Comparison of ENCODE assay signal across 1 cellular context in genomic region chr22:50244420-50245213, GRCh38.
TF ChIP-seq lines count a peak whose summit lies in the region.

TSS of gene TUBGCP6 (minus strand) at chr22:50245023. CDS start at chr22:50244459, 564 bp downstream.

TF ChIP-seq in HepG2, 621 proteins besides CTCF, POLR2A, EP300 and RAD21 (continued from another document and continues in another):
- TF ChIP-seq ZNF782 (CRISPR knock-in tag; IDR thresholded peaks at IDR 0.05; ENCODE audit: borderline replicate concordance): peak; percentile 52; the same call in 1 of the 2 replicates
- 0 out of 2 replicates have a peak, but pooled peaks have one; percentile 27 for TF ChIP-seq ZNF431 (CRISPR knock-in tag; IDR thresholded peaks at IDR 0.05; ENCODE audit: borderline replicate concordance, low read depth)
- TF ChIP-seq ZNF547 (CRISPR knock-in tag; IDR thresholded peaks at IDR 0.05): peak; percentile 42; the same call in 1 of the 2 replicates
- peak; percentile 98 for TF ChIP-seq ZFX (CRISPR knock-in tag; IDR thresholded peaks at IDR 0.05; ENCODE audit: low read depth)
- TF ChIP-seq ZIK1 (CRISPR knock-in tag; IDR thresholded peaks at IDR 0.05; ENCODE audit: borderline replicate concordance, low read depth): no peak; the same call in 1 of the 2 replicates
- TF ChIP-seq CREM (IDR thresholded peaks at IDR 0.05): peak; percentile 99
- TF ChIP-seq CREM (CRISPR knock-in tag; IDR thresholded peaks at IDR 0.05): peak; percentile 97
- TF ChIP-seq ZNF543 (CRISPR knock-in tag; IDR thresholded peaks at IDR 0.05): peak; percentile 86; the same call in 1 of the 2 replicates
- TF ChIP-seq ZFP41 (CRISPR knock-in tag; IDR thresholded peaks at IDR 0.05; ENCODE audit: borderline replicate concordance): no peak
- 0 out of 2 replicates have a peak, but pooled peaks have one; percentile 22 for TF ChIP-seq ZNF414 (CRISPR knock-in tag; IDR thresholded peaks at IDR 0.05)
- TF ChIP-seq STAG1 (CRISPR knock-in tag; IDR thresholded peaks at IDR 0.05): no peak
- TF ChIP-seq ZNF639 (CRISPR knock-in tag; conservative IDR thresholded peaks at IDR 0.05): peak; percentile 65
- TF ChIP-seq KLF13 (CRISPR knock-in tag; IDR thresholded peaks at IDR 0.05): 0 out of 2 replicates have a peak, but pooled peaks have one; percentile 41
- peak; percentile 90 for TF ChIP-seq ARID2 (CRISPR knock-in tag; IDR thresholded peaks at IDR 0.05; ENCODE audit: borderline replicate concordance)
- TF ChIP-seq KAT7 (CRISPR knock-in tag; IDR thresholded peaks at IDR 0.05; ENCODE audit: borderline replicate concordance): peak; percentile 93; the same call in 1 of the 2 replicates
- 0 out of 2 replicates have a peak, but pooled peaks have one; percentile 29 for TF ChIP-seq ZNF205 (CRISPR knock-in tag; IDR thresholded peaks at IDR 0.05)
- no peak for TF ChIP-seq ZNF33A (CRISPR knock-in tag; IDR thresholded peaks at IDR 0.05; ENCODE audit: borderline replicate concordance)
- no peak for TF ChIP-seq RORA (CRISPR knock-in tag; IDR thresholded peaks at IDR 0.05)
- TF ChIP-seq CREBL2 (CRISPR knock-in tag; IDR thresholded peaks at IDR 0.05; ENCODE audit: borderline replicate concordance): peak; percentile 81; the same call in 1 of the 2 replicates
- TF ChIP-seq STAT5B (CRISPR knock-in tag; IDR thresholded peaks at IDR 0.05): 0 out of 2 replicates have a peak, but pooled peaks have one; percentile 55
- peak; percentile 96 for TF ChIP-seq SAP130 (CRISPR knock-in tag; IDR thresholded peaks at IDR 0.05; ENCODE audit: low read depth)
- TF ChIP-seq TP53 (CRISPR knock-in tag; conservative IDR thresholded peaks at IDR 0.05): no peak
- peak; percentile 88; the same call in 1 of the 2 replicates for TF ChIP-seq ZNF10 (CRISPR knock-in tag; IDR thresholded peaks at IDR 0.05; ENCODE audit: borderline replicate concordance, low read depth)
- TF ChIP-seq ZNF773 (CRISPR knock-in tag; IDR thresholded peaks at IDR 0.05; ENCODE audit: borderline replicate concordance): peak; percentile 39; the same call in 1 of the 2 replicates
- no peak for TF ChIP-seq JUND (CRISPR knock-in tag; IDR thresholded peaks at IDR 0.05)
- peak; percentile 73; the same call in 1 of the 2 replicates for TF ChIP-seq REPIN1 (CRISPR knock-in tag; IDR thresholded peaks at IDR 0.05; ENCODE audit: borderline replicate concordance, low read depth)
- no peak for TF ChIP-seq ZFP36 (IDR thresholded peaks at IDR 0.05; ENCODE audit: borderline replicate concordance, low read depth, low read length, partially characterized antibody)
- no peak for TF ChIP-seq SKIL (CRISPR knock-in tag; IDR thresholded peaks at IDR 0.05; ENCODE audit: borderline replicate concordance)
- peak; percentile 70; the same call in 1 of the 2 replicates for TF ChIP-seq HOXA5 (CRISPR knock-in tag; IDR thresholded peaks at IDR 0.05)
- 0 out of 2 replicates have a peak, but pooled peaks have one; percentile 22 for TF ChIP-seq ZNF629 (CRISPR knock-in tag; conservative IDR thresholded peaks at IDR 0.05)
- peak; percentile 99 for TF ChIP-seq CREB1 (IDR thresholded peaks at IDR 0.05)
- peak; percentile 100 for TF ChIP-seq CREB1 (CRISPR knock-in tag; IDR thresholded peaks at IDR 0.05)
- TF ChIP-seq ZNF740 (CRISPR knock-in tag; IDR thresholded peaks at IDR 0.05): 0 out of 2 replicates have a peak, but pooled peaks have one; percentile 46
- TF ChIP-seq SYNCRIP (IDR thresholded peaks at IDR 0.05; ENCODE audit: insufficient read depth, low read depth, low read length): no peak
- peak; percentile 77 for TF ChIP-seq TFE3 (CRISPR knock-in tag; IDR thresholded peaks at IDR 0.05)
- TF ChIP-seq HNF1A (IDR thresholded peaks at IDR 0.05; ENCODE audit: low read depth): no peak
- TF ChIP-seq HNF1A (CRISPR knock-in tag; IDR thresholded peaks at IDR 0.05; ENCODE audit: borderline replicate concordance): peak; percentile 72; the same call in 1 of the 2 replicates
- TF ChIP-seq CSRNP2 (CRISPR knock-in tag; conservative IDR thresholded peaks at IDR 0.05; ENCODE audit: low read depth): no peak
- peak; percentile 81 for TF ChIP-seq PHF5A (CRISPR knock-in tag; IDR thresholded peaks at IDR 0.05; ENCODE audit: low read depth, unreplicated experiment)
- peak; percentile 85 for TF ChIP-seq TARDBP (CRISPR knock-in tag; IDR thresholded peaks at IDR 0.05)
- no peak for TF ChIP-seq ATRX (CRISPR knock-in tag; IDR thresholded peaks at IDR 0.05; ENCODE audit: borderline replicate concordance)
- TF ChIP-seq RBFOX2 (IDR thresholded peaks at IDR 0.05; ENCODE audit: low read depth, low read length): peak; percentile 97
- peak; percentile 44; the same call in 1 of the 2 replicates for TF ChIP-seq ZBTB33 (CRISPR knock-in tag; IDR thresholded peaks at IDR 0.05)
- peak; percentile 89; the same call in 1 of the 2 replicates for TF ChIP-seq TMF1 (CRISPR knock-in tag; IDR thresholded peaks at IDR 0.05; ENCODE audit: low read depth)
- peak; percentile 52; the same call in 1 of the 2 replicates for TF ChIP-seq MEF2D (CRISPR knock-in tag; IDR thresholded peaks at IDR 0.05)
- TF ChIP-seq RELA (CRISPR knock-in tag; IDR thresholded peaks at IDR 0.05): peak; percentile 78; the same call in 1 of the 2 replicates
- no peak for TF ChIP-seq NR3C1 (CRISPR knock-in tag; IDR thresholded peaks at IDR 0.05)
- TF ChIP-seq EED (CRISPR knock-in tag; IDR thresholded peaks at IDR 0.05): peak; percentile 44; the same call in 1 of the 2 replicates
- TF ChIP-seq HIVEP1 (CRISPR knock-in tag; IDR thresholded peaks at IDR 0.05): peak; percentile 90
- TF ChIP-seq BHLHE40 (IDR thresholded peaks at IDR 0.05; ENCODE audit: low read length): peak; percentile 32; the same call in 1 of the 2 replicates
- peak; percentile 95 for TF ChIP-seq AGO2 (optimal IDR thresholded peaks at IDR 0.05; ENCODE audit: low read depth, low read length)
- TF ChIP-seq ERF (CRISPR knock-in tag; IDR thresholded peaks at IDR 0.05): peak; percentile 87
- no peak for TF ChIP-seq PPARG (CRISPR knock-in tag; conservative IDR thresholded peaks at IDR 0.05)
- TF ChIP-seq ZNF891 (CRISPR knock-in tag; IDR thresholded peaks at IDR 0.05): peak; percentile 69; the same call in 1 of the 2 replicates
- TF ChIP-seq CHD2 (IDR thresholded peaks at IDR 0.05; ENCODE audit: low read depth, low read length): peak; percentile 85
- TF ChIP-seq ZFP37 (CRISPR knock-in tag; IDR thresholded peaks at IDR 0.05; ENCODE audit: borderline replicate concordance): no peak
- TF ChIP-seq PAF1 (CRISPR knock-in tag; IDR thresholded peaks at IDR 0.05): no peak
- 0 out of 2 replicates have a peak, but pooled peaks have one; percentile 7 for TF ChIP-seq ZFP82 (CRISPR knock-in tag; IDR thresholded peaks at IDR 0.05; ENCODE audit: borderline replicate concordance)
- peak; percentile 82 for TF ChIP-seq SRF (IDR thresholded peaks at IDR 0.05; ENCODE audit: low read depth, low read length)
- TF ChIP-seq ZC3H13 (CRISPR knock-in tag; IDR thresholded peaks at IDR 0.05): peak; percentile 86; the same call in 1 of the 2 replicates
